In the genomic region with DNA sequence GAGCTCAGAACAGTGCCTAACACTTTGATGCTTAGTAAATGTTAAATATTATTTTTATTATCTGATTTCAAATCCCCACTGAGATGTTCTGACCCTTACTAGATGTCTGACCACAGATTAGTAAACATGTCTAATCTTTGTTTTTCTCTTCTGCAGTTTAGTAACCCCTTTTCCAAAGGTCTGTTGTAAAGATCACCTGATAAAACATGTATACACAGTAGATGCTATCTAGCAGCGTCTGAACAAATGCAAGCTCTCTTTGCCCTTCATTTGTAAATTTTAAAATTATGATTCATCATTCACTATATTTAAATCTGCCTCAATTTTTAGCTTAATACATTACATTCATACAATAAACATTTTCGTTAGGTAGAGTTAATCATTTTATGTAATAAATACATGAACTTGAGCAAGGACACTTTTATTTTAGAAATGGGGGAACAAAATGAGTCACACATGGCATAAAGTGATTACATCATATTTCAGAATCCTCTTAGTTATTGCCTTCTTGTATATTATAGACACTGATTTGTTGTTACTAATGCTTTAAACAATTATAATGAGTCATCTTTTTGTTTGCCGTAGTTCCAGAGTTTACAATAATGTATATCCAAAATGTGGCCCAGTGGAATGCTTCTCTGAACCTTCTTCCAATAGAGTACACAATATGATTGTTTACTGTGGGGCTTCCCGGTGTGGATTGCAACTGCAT, we compare ENCODE assay signal across 22 cellular contexts. TPM values are rescaled to one million over a fixed set of nuclear protein-coding genes. Genes with fewer than 3 reads are reported as not detected.
A peak's percentile ranks its signal among the peaks of the same experiment; 100 is the strongest.
DNase-seq lines count a peak whose midpoint lies in the region; ATAC-seq, FAIRE-seq and TF ChIP-seq lines count a peak whose summit lies in the region.
"Had no signal": no experiment of that assay in that cellular context is flagged by ENCODE, and none has a peak within 500 bp of the region (broad histone marks: within the 10 kb centered on the region; RNA-seq: fewer than 3 reads in every experiment).

No MANE protein-coding gene starts in this region.

- ATAC-seq in HepG2, result peak; percentile 44; the same call in 1 of the 3 replicates
- ATAC-seq in right lobe of liver, result no peak
- ATAC-seq: GM23338, HCT116 had no signal

- no peak for TF ChIP-seq RAD21 in HepG2 (CRISPR knock-in tag; IDR thresholded peaks at IDR 0.05)

- BruUV-seq in HepG2 (replicated peaks; lab: Mats Ljungman, UMichigan), result no TSS peak

- no peak overlapping the region for H3K4me3 ChIP-seq in HepG2 (replicated peaks in 1 of 3; ENCODE audit: insufficient read depth in 1 of 3, low read depth in 2 of 3, low read length in 3 of 3)
- no peak overlapping the region for H3K4me3 ChIP-seq in right lobe of liver
- no peak overlapping the region for H3K4me3 ChIP-seq in LNCaP clone FGC (ENCODE audit: low read depth, low read length)
- H3K4me3 ChIP-seq in left ventricle myocardium inferior, result no peak overlapping the region
- H3K4me3 ChIP-seq: GM23338 had no signal

- DNase-seq in HepG2 (ENCODE audit: low spot score) (peak; percentile 9), right lobe of liver (no peak), LNCaP clone FGC (ENCODE audit: low read depth) (peak; percentile 43), RWPE1 (ENCODE audit: low spot score) (peak; percentile 10), urothelium cell line (ENCODE audit: low spot score) (no peak), left ventricle myocardium inferior (no peak), NCI-H774 (lab: John Stamatoyannopoulos, UW) (no peak), activated gamma-delta T cell (lab: John Stamatoyannopoulos, UW) (no peak)
- DNase-seq: 8988T; ACHN; BE2C; C1 segment of cervical spinal cord; Caco-2; CD4-positive, CD25-positive, alpha-beta regulatory T cell; H7; KBM-7 had no signal

- TF ChIP-seq EP300 in HepG2 (IDR thresholded peaks at IDR 0.05; ENCODE audit: low read depth in 2 of 2, low read length in 2 of 2) (no peak), HepG2 (CRISPR knock-in tag; IDR thresholded peaks at IDR 0.05; ENCODE audit: borderline replicate concordance) (no peak)

- no peak overlapping the region for H2AFZ ChIP-seq in HepG2 (ENCODE audit: low read length)
- H2AFZ ChIP-seq: GM23338 had no signal

- TF ChIP-seq POLR2A in HepG2 (IDR thresholded peaks at IDR 0.05; ENCODE audit: insufficient read depth in 1 of 2, low read depth in 2 of 2, low read length in 2 of 2) (no peak), right lobe of liver (IDR thresholded peaks at IDR 0.05) (no peak)

- no peaks in the 10 kb centered on the region for H4K20me1 ChIP-seq in HepG2 (ENCODE audit: insufficient read depth, low read length)

- H3K36me3 ChIP-seq in HepG2 (replicated peaks in 1 of 2; ENCODE audit: control insufficient read depth in 1 of 2, insufficient read depth in 2 of 2, low read length in 2 of 2), result no peaks in the 10 kb centered on the region
- no peaks in the 10 kb centered on the region for H3K36me3 ChIP-seq in right lobe of liver
- H3K36me3 ChIP-seq in left ventricle myocardium inferior, result no peaks in the 10 kb centered on the region
- H3K36me3 ChIP-seq: BE2C had no signal

- FAIRE-seq in HepG2 (lab: Jason Lieb, UNC) (no peak), urothelium cell line (lab: Jason Lieb, UNC) (peak; percentile 42)
- FAIRE-seq: D721Med, GM12891, GM18507 had no signal

- H3K9ac ChIP-seq in HepG2 (ENCODE audit: insufficient read depth, low read depth, low read length), result no peak overlapping the region

- H3K4me2 ChIP-seq in HepG2 (ENCODE audit: low read depth, low read length), result no peak overlapping the region
- H3K4me2 ChIP-seq: GM23338 had no signal

- in situ Hi-C loops in HepG2 (cut with HindIII; ENCODE audit: extremely low pct_ligation_motif_present, low pct_unique_long_range_greater_than_20kb), result no loop called here

- H3K9me3 ChIP-seq in HepG2 (ENCODE audit: low read length) (no peaks in the 10 kb centered on the region), right lobe of liver (no peaks in the 10 kb centered on the region), left ventricle myocardium inferior (replicated peaks) (peaks cover 8% of the 10 kb centered on the region)
- H3K9me3 ChIP-seq: BE2C, Caco-2 had no signal

- H3K79me2 ChIP-seq in HepG2 (ENCODE audit: insufficient read depth, low read length), result no peaks in the 10 kb centered on the region

- WGBS in HepG2 (ENCODE audit: low lambda C conversion rate), result under 1% methylated on average over 4 of the region's 4 CpGs
- WGBS in right lobe of liver (ENCODE audit: insufficient coverage, low coverage, low lambda C conversion rate, missing lambda C conversion rate), result 19% methylated on average over 4 of the region's 4 CpGs

- intact Hi-C loops in HepG2 (cut with micrococcal nuclease; ENCODE audit: unreplicated experiment), result no loop called here
- intact Hi-C loops in right lobe of liver (cut with DNase I), result no loop called here
- intact Hi-C loops in left ventricle myocardium inferior (cut with micrococcal nuclease), result no loop called here

- no peak overlapping the region for H3K27ac ChIP-seq in HepG2 (ENCODE audit: extremely low read length, insufficient read depth, low read length)
- H3K27ac ChIP-seq in right lobe of liver, result no peak overlapping the region
- H3K27ac ChIP-seq in RWPE1, result no peak overlapping the region
- no peak overlapping the region for H3K27ac ChIP-seq in left ventricle myocardium inferior (replicated peaks)

- CTCF ChIA-PET in HepG2 (lab: Yijun Ruan, JAX; ENCODE audit: low intra/inter-chr PET ratio, low total read pairs), result no interaction called here
- CTCF ChIA-PET in RWPE1 (lab: Yijun Ruan, JAX), result no interaction called here

- H3K4me1 ChIP-seq in HepG2 (ENCODE audit: insufficient read depth, low read length) (no peaks in the 10 kb centered on the region), right lobe of liver (no peaks in the 10 kb centered on the region), left ventricle myocardium inferior (no peaks in the 10 kb centered on the region)
- H3K4me1 ChIP-seq: BE2C, Caco-2 had no signal

- TF ChIP-seq CTCF in HepG2 (CRISPR knock-in tag; IDR thresholded peaks at IDR 0.05) (no peak), right lobe of liver (IDR thresholded peaks at IDR 0.05) (no peak), LNCaP clone FGC (IDR thresholded peaks at IDR 0.05; ENCODE audit: control insufficient read depth, extremely low read depth, insufficient read depth) (no peak), RWPE1 (conservative IDR thresholded peaks at IDR 0.05; ENCODE audit: low read depth) (no peak), left ventricle myocardium inferior (IDR thresholded peaks at IDR 0.05; ENCODE audit: borderline replicate concordance) (no peak)

- POLR2A ChIA-PET in HepG2 (lab: Yijun Ruan, JAX), result no interaction called here
- POLR2A ChIA-PET in RWPE1 (lab: Yijun Ruan, JAX; ENCODE audit: low non-redundant PET), result no interaction called here

- no peaks in the 10 kb centered on the region for H3K27me3 ChIP-seq in HepG2 (ENCODE audit: control insufficient read depth in 1 of 2, insufficient read depth in 2 of 2, low read length in 2 of 2)
- no peaks in the 10 kb centered on the region for H3K27me3 ChIP-seq in right lobe of liver
- no peaks in the 10 kb centered on the region for H3K27me3 ChIP-seq in left ventricle myocardium inferior (ENCODE audit: low read depth)
- H3K27me3 ChIP-seq: BE2C had no signal

RNA-seq across cellular contexts. Expression of a gene that starts 1.7 kb away (rescaled TPM):
- total RNA-seq in HepG2 (2016; rRNA removed; fragmentation: Illumina TruSeq; extraction: Trizol) (not detected in 2 replicates), right lobe of liver (not detected), left ventricle myocardium inferior (not detected)
- not detected in 2 replicates for total RNA-seq in HepG2 (2016; cell fraction: cytosol; rRNA removed; fragmentation: Illumina TruSeq; extraction: Trizol; ENCODE audit: low read depth)
- total RNA-seq in HepG2 (2016; cell fraction: insoluble cytoplasmic fraction; rRNA removed; fragmentation: Illumina TruSeq; extraction: Trizol), result not detected in 2 replicates
- total RNA-seq in HepG2 (2016; cell fraction: membrane; rRNA removed; fragmentation: Illumina TruSeq; extraction: Trizol), result not detected in 2 replicates
- not detected in 2 replicates for total RNA-seq in HepG2 (2016; cell fraction: nucleus; rRNA removed; fragmentation: Illumina TruSeq; extraction: Trizol)
- polyA plus RNA-seq in HepG2 (2011; rRNA removed), result not detected in 2 replicates
- polyA plus RNA-seq in HepG2 (2011; cell fraction: cytosol; rRNA removed), result not detected in 2 replicates
- not detected in 2 replicates for polyA plus RNA-seq in HepG2 (2011; cell fraction: nucleus; rRNA removed)
- polyA plus RNA-seq in HepG2 (2012), result not detected in 2 replicates
- polyA plus RNA-seq in HepG2 (2016; cell fraction: cytosol; fragmentation: Illumina TruSeq; extraction: Trizol; ENCODE audit: low read depth), result not detected in 2 replicates
- not detected in 2 replicates for polyA plus RNA-seq in HepG2 (2016; cell fraction: insoluble cytoplasmic fraction; fragmentation: Illumina TruSeq; extraction: Trizol; ENCODE audit: low read depth)
- not detected in 2 replicates for polyA plus RNA-seq in HepG2 (2016; cell fraction: membrane; fragmentation: Illumina TruSeq; extraction: Trizol; ENCODE audit: low read depth)
- polyA plus RNA-seq in HepG2 (2016; cell fraction: nucleus; fragmentation: Illumina TruSeq; extraction: Trizol; ENCODE audit: insufficient read depth, low read depth), result not detected in 2 replicates
- polyA minus RNA-seq in HepG2 (2011; rRNA and poly(A)+ RNA removed; ENCODE audit: low replicate concordance), result not detected in 2 replicates
- polyA minus RNA-seq in HepG2 (2011; cell fraction: cytosol; rRNA and poly(A)+ RNA removed), result not detected in 2 replicates
- polyA minus RNA-seq in HepG2 (2011; cell fraction: nucleus; rRNA and poly(A)+ RNA removed), result not detected in 2 replicates
- total RNA-seq: Caco-2; CD4-positive, CD25-positive, alpha-beta regulatory T cell; GM23338; H7; HT-29 had no signal
- polyA plus RNA-seq: CD4-positive, CD25-positive, alpha-beta regulatory T cell; GM23338 had no signal

RNA-seq across cellular contexts. Expression of a gene that starts 12.0 kb away (rescaled TPM):
- total RNA-seq in HepG2 (2016; rRNA removed; fragmentation: Illumina TruSeq; extraction: Trizol) (not detected in 2 replicates), right lobe of liver (not detected), left ventricle myocardium inferior (not detected)
- not detected in 2 replicates for total RNA-seq in HepG2 (2016; cell fraction: cytosol; rRNA removed; fragmentation: Illumina TruSeq; extraction: Trizol; ENCODE audit: low read depth)
- total RNA-seq in HepG2 (2016; cell fraction: insoluble cytoplasmic fraction; rRNA removed; fragmentation: Illumina TruSeq; extraction: Trizol), result not detected in 2 replicates
- not detected in 2 replicates for total RNA-seq in HepG2 (2016; cell fraction: membrane; rRNA removed; fragmentation: Illumina TruSeq; extraction: Trizol)
- not detected in 2 replicates for total RNA-seq in HepG2 (2016; cell fraction: nucleus; rRNA removed; fragmentation: Illumina TruSeq; extraction: Trizol)
- not detected in 2 replicates for polyA plus RNA-seq in HepG2 (2011; rRNA removed)
- polyA plus RNA-seq in HepG2 (2011; cell fraction: cytosol; rRNA removed), result not detected in 2 replicates
- polyA plus RNA-seq in HepG2 (2011; cell fraction: nucleus; rRNA removed), result not detected in 2 replicates
- not detected in 2 replicates for polyA plus RNA-seq in HepG2 (2012)
- polyA plus RNA-seq in HepG2 (2016; cell fraction: cytosol; fragmentation: Illumina TruSeq; extraction: Trizol; ENCODE audit: low read depth), result not detected in 2 replicates
- not detected in 2 replicates for polyA plus RNA-seq in HepG2 (2016; cell fraction: insoluble cytoplasmic fraction; fragmentation: Illumina TruSeq; extraction: Trizol; ENCODE audit: low read depth)
- polyA plus RNA-seq in HepG2 (2016; cell fraction: membrane; fragmentation: Illumina TruSeq; extraction: Trizol; ENCODE audit: low read depth), result not detected in 2 replicates
- polyA plus RNA-seq in HepG2 (2016; cell fraction: nucleus; fragmentation: Illumina TruSeq; extraction: Trizol; ENCODE audit: insufficient read depth, low read depth), result not detected in 2 replicates
- not detected in 2 replicates for polyA minus RNA-seq in HepG2 (2011; rRNA and poly(A)+ RNA removed; ENCODE audit: low replicate concordance)
- polyA minus RNA-seq in HepG2 (2011; cell fraction: cytosol; rRNA and poly(A)+ RNA removed), result not detected in 2 replicates
- polyA minus RNA-seq in HepG2 (2011; cell fraction: nucleus; rRNA and poly(A)+ RNA removed), result not detected in 2 replicates
- total RNA-seq: Caco-2; CD4-positive, CD25-positive, alpha-beta regulatory T cell; GM23338; H7; HT-29 had no signal
- polyA plus RNA-seq: CD4-positive, CD25-positive, alpha-beta regulatory T cell; GM23338 had no signal

RNA-seq across cellular contexts. Expression of a gene that starts 43.8 kb away (rescaled TPM):
- total RNA-seq in HepG2 (2016; rRNA removed; fragmentation: Illumina TruSeq; extraction: Trizol) (not detected in 2 replicates), right lobe of liver (not detected), left ventricle myocardium inferior (not detected)
- not detected in 2 replicates for total RNA-seq in HepG2 (2016; cell fraction: cytosol; rRNA removed; fragmentation: Illumina TruSeq; extraction: Trizol; ENCODE audit: low read depth)
- not detected in 2 replicates for total RNA-seq in HepG2 (2016; cell fraction: insoluble cytoplasmic fraction; rRNA removed; fragmentation: Illumina TruSeq; extraction: Trizol)
- total RNA-seq in HepG2 (2016; cell fraction: membrane; rRNA removed; fragmentation: Illumina TruSeq; extraction: Trizol), result not detected in 2 replicates
- total RNA-seq in HepG2 (2016; cell fraction: nucleus; rRNA removed; fragmentation: Illumina TruSeq; extraction: Trizol), result not detected in 2 replicates
- polyA plus RNA-seq in HepG2 (2011; rRNA removed), result not detected in 2 replicates
- not detected in 2 replicates for polyA plus RNA-seq in HepG2 (2011; cell fraction: cytosol; rRNA removed)
- not detected in 2 replicates for polyA plus RNA-seq in HepG2 (2011; cell fraction: nucleus; rRNA removed)
- not detected in 2 replicates for polyA plus RNA-seq in HepG2 (2012)
- polyA plus RNA-seq in HepG2 (2016; cell fraction: cytosol; fragmentation: Illumina TruSeq; extraction: Trizol; ENCODE audit: low read depth), result not detected in 2 replicates
- not detected in 2 replicates for polyA plus RNA-seq in HepG2 (2016; cell fraction: insoluble cytoplasmic fraction; fragmentation: Illumina TruSeq; extraction: Trizol; ENCODE audit: low read depth)
- not detected in 2 replicates for polyA plus RNA-seq in HepG2 (2016; cell fraction: membrane; fragmentation: Illumina TruSeq; extraction: Trizol; ENCODE audit: low read depth)
- not detected in 2 replicates for polyA plus RNA-seq in HepG2 (2016; cell fraction: nucleus; fragmentation: Illumina TruSeq; extraction: Trizol; ENCODE audit: insufficient read depth, low read depth)
- polyA minus RNA-seq in HepG2 (2011; rRNA and poly(A)+ RNA removed; ENCODE audit: low replicate concordance), result not detected in 2 replicates
- polyA minus RNA-seq in HepG2 (2011; cell fraction: cytosol; rRNA and poly(A)+ RNA removed), result not detected in 2 replicates
- polyA minus RNA-seq in HepG2 (2011; cell fraction: nucleus; rRNA and poly(A)+ RNA removed), result not detected in 2 replicates
- total RNA-seq: Caco-2; CD4-positive, CD25-positive, alpha-beta regulatory T cell; GM23338; H7; HT-29 had no signal
- polyA plus RNA-seq: CD4-positive, CD25-positive, alpha-beta regulatory T cell; GM23338 had no signal

RNA-seq across cellular contexts. Expression of a gene that starts 56.7 kb away (rescaled TPM):
- total RNA-seq in HepG2 (2016; rRNA removed; fragmentation: Illumina TruSeq; extraction: Trizol), result not detected in 2 replicates
- total RNA-seq in HepG2 (2016; cell fraction: cytosol; rRNA removed; fragmentation: Illumina TruSeq; extraction: Trizol; ENCODE audit: low read depth), result not detected in 2 replicates
- total RNA-seq in HepG2 (2016; cell fraction: insoluble cytoplasmic fraction; rRNA removed; fragmentation: Illumina TruSeq; extraction: Trizol), result not detected in 2 replicates
- not detected in 2 replicates for total RNA-seq in HepG2 (2016; cell fraction: membrane; rRNA removed; fragmentation: Illumina TruSeq; extraction: Trizol)
- not detected in 2 replicates for total RNA-seq in HepG2 (2016; cell fraction: nucleus; rRNA removed; fragmentation: Illumina TruSeq; extraction: Trizol)
- polyA plus RNA-seq in HepG2 (2011; rRNA removed), result not detected in 2 replicates
- not detected in 2 replicates for polyA plus RNA-seq in HepG2 (2011; cell fraction: cytosol; rRNA removed)
- not detected in 2 replicates for polyA plus RNA-seq in HepG2 (2011; cell fraction: nucleus; rRNA removed)
- polyA plus RNA-seq in HepG2 (2012), result not detected in 2 replicates
- not detected in 2 replicates for polyA plus RNA-seq in HepG2 (2016; cell fraction: cytosol; fragmentation: Illumina TruSeq; extraction: Trizol; ENCODE audit: low read depth)
- polyA plus RNA-seq in HepG2 (2016; cell fraction: insoluble cytoplasmic fraction; fragmentation: Illumina TruSeq; extraction: Trizol; ENCODE audit: low read depth), result not detected in 2 replicates
- polyA plus RNA-seq in HepG2 (2016; cell fraction: membrane; fragmentation: Illumina TruSeq; extraction: Trizol; ENCODE audit: low read depth), result not detected in 2 replicates
- polyA plus RNA-seq in HepG2 (2016; cell fraction: nucleus; fragmentation: Illumina TruSeq; extraction: Trizol; ENCODE audit: insufficient read depth, low read depth), result not detected in 2 replicates
- not detected in 2 replicates for polyA minus RNA-seq in HepG2 (2011; rRNA and poly(A)+ RNA removed; ENCODE audit: low replicate concordance)
- polyA minus RNA-seq in HepG2 (2011; cell fraction: cytosol; rRNA and poly(A)+ RNA removed), result not detected in 2 replicates
- polyA minus RNA-seq in HepG2 (2011; cell fraction: nucleus; rRNA and poly(A)+ RNA removed), result not detected in 2 replicates
- not detected for total RNA-seq in right lobe of liver
- not detected for total RNA-seq in left ventricle myocardium inferior
- total RNA-seq: Caco-2; CD4-positive, CD25-positive, alpha-beta regulatory T cell; GM23338; H7; HT-29 had no signal
- polyA plus RNA-seq: CD4-positive, CD25-positive, alpha-beta regulatory T cell; GM23338 had no signal

Comparison
In these comparisons a context has a peak if more than half of its experiments do, and no peak if none do; other contexts are left out.
1. DNase-seq: peak in HepG2 (single experiment), LNCaP clone FGC (single experiment) and RWPE1 (single experiment); none in right lobe of liver (0 of 3), urothelium cell line (single experiment), left ventricle myocardium inferior (single experiment), NCI-H774 (single experiment) and activated gamma-delta T cell (single experiment).